8 cellular contexts compared by ENCODE assay signal in the genomic region with DNA sequence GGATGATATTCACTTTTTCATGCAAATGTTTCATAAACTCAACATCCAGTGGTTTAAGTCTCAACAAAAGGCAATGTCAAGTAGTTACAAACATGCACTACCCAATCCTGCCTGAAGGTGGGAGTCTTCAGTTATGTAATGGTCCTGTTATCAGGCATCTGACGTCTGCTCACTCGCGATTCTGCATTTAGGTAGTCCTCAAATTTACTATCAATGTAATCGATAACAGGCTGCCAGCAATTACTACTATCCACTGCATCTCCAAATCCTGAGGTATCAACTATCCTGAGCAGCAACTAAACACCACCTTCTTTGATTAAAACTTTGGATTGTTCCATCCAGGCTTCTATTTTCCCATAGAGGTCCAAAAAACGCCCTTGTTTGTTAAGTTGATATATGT. TPM values are rescaled to one million over a fixed set of nuclear protein-coding genes. Genes with fewer than 3 reads are reported as not detected.
DNase-seq lines count a peak whose midpoint lies in the region; ATAC-seq, FAIRE-seq and TF ChIP-seq lines count a peak whose summit lies in the region.

No MANE protein-coding gene starts in this region.

- TF ChIP-seq CTCF in AG09319 (IDR thresholded peaks at IDR 0.05; ENCODE audit: low read depth, low read length): peak; percentile 66
- peak; percentile 26 for TF ChIP-seq CTCF in GM13976 (IDR thresholded peaks at IDR 0.05; ENCODE audit: borderline replicate concordance, control extremely low read depth, extremely low read depth, insufficient read depth, missing control alignments)

- DNase-seq in AG09319 (ENCODE audit: extremely low read depth, low read depth) (peak; percentile 15), GM13976 (ENCODE audit: low spot score) (peak; percentile 36), NCI-H526 treated with DMSO at 0.1 percent for 48 hours (lab: John Stamatoyannopoulos, UW) (peak; percentile 64), frontal cortex (ENCODE audit: low spot score in 2 of 2) (peak; percentile 40 to 53), pulmonary artery endothelial cell (ENCODE audit: low read depth, low spot score) (peak; percentile 27), GM19239 (ENCODE audit: insufficient read length, low spot score) (no peak)
- peak; percentile 49 for DNase-seq in activated CD8-positive, alpha-beta memory T cell treated with anti-CD3 and anti-CD28 coated beads, Interleukin-2, amount 50 U/mL, for 4 hours

- in situ Hi-C loops in GM13976 (cut with MboI; ENCODE audit: low sequenced_read_pairs, unreplicated experiment): no loop called here

- FAIRE-seq in frontal cortex (lab: Jason Lieb, UNC) (peak; percentile 30), GM19239 (lab: Jason Lieb, UNC) (no peak)

- ATAC-seq in GM21529 (IDR thresholded peaks at IDR 0.05; ENCODE audit: unreplicated experiment): no peak

RNA-seq across cellular contexts. Expression of a gene that starts 51.2 kb away (rescaled TPM):
- total RNA-seq in frontal cortex (under 0.01 TPM), pulmonary artery endothelial cell (0.04 and 0.13 TPM in 2 replicates)
